Comparison of ENCODE assay signal across 26 cellular contexts in the genomic region with DNA sequence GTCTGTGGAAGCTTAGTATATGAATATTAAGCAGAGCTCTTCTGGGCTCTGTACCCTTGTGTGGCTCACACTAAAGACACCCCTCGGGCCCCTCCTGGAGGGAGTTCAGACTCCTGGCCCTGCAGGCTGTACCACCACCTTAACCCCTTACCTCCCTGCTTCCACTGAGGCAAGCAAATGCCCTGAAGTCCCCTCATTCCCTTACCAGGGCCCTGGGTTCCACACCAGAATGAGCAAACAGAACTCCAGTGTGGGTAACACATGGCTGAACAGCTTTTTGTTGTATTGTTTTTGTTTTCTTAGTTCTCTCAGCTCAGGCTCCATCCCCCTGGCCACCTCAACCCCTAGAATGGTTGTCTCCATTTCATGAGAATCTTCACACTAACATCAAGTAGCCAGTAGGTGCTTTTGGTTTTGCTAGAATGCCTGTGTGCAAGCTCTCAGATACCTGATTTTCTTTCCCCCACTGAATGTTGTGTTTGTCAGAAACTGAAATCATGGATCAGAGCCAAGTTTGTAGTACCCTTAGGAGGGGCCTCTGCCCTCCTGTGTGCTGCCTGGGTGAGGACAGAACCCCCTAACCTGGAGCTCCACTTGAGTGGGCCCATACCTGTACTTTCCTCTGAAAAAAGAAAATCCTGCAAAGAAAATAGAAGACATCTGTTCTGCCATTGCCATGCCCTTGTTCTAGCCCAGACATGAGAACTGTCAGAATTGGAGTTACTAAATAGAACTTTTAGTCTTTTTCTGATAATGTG. TPM values are rescaled to one million over a fixed set of nuclear protein-coding genes. Genes with fewer than 3 reads are reported as not detected.
DNase-seq lines count a peak whose midpoint lies in the region; ATAC-seq, FAIRE-seq and TF ChIP-seq lines count a peak whose summit lies in the region.
"Had no signal": no experiment of that assay in that cellular context is flagged by ENCODE, and none has a peak within 500 bp of the region (broad histone marks: within the 10 kb centered on the region; RNA-seq: fewer than 3 reads in every experiment).

No MANE protein-coding gene starts in this region.

- peak overlapping the region; percentile 17 for H3K27ac Mint-ChIP-seq in activated CD4-positive, alpha-beta T cell treated with anti-CD3 and anti-CD28 coated beads, Interleukin-2, amount 10 ng/mL, durations not matched to agents 24 days and 14 days

- no peak for TF ChIP-seq RAD21 in GM12878 (IDR thresholded peaks at IDR 0.05; ENCODE audit: insufficient read depth, low read depth, low read length)

- no peak for DNase-seq in activated CD4-positive, alpha-beta T cell treated with anti-CD3 and anti-CD28 coated beads, Interleukin-2, amount 10 ng/mL, durations not matched to agents 24 days and 14 days
- DNase-seq in activated CD4-positive, alpha-beta T cell treated with anti-CD3 and anti-CD28 coated beads for 4 hours, result no peak
- DNase-seq in NCI-H1105 (lab: John Stamatoyannopoulos, UW) (peak; percentile 18), GM12878 (ENCODE audit: low read depth, low spot score) (no peak), psoas muscle (no peak), glomerular visceral epithelial cell (ENCODE audit: extremely low spot score) (no peak), iPS-NIHi7 (ENCODE audit: extremely low spot score) (no peak)
- DNase-seq: ACHN; activated CD4-positive, alpha-beta T cell treated with anti-CD3 and anti-CD28 coated beads, Interleukin-2, amount 50 U/mL, for 1 hour; activated T-cell treated with anti-CD3 and anti-CD28 coated beads, Interleukin-2, amount 50 U/mL, for 48 hours; amniotic stem cell; CD8-positive, alpha-beta memory T cell; central memory CD4-positive, alpha-beta T cell; effector memory CD4-positive, alpha-beta T cell; heart right ventricle; islet precursor cell; mammary epithelial cell; NCI-H146; NCI-H524 treated with DMSO at 0.1 percent for 48 hours; PC-9; right cardiac atrium; stimulated activated naive CD8-positive, alpha-beta T cell treated with anti-CD3 and anti-CD28 coated beads, Interleukin-15, amount 100 ng/mL, for 72 hours had no signal

- H3K4me1 ChIP-seq in GM12878 (ENCODE audit: control insufficient read depth, insufficient read depth, low read length) (peaks cover 13% of the 10 kb centered on the region), psoas muscle (peaks cover 31% of the 10 kb centered on the region)

- H3K36me3 ChIP-seq in GM12878 (ENCODE audit: control insufficient read depth in 2 of 2, insufficient read depth in 2 of 2, low read length in 1 of 2) (no peaks in the 10 kb centered on the region), psoas muscle (ENCODE audit: insufficient read depth in 1 of 2, low read depth in 1 of 2) (no peaks in the 10 kb centered on the region)
- H3K36me3 ChIP-seq: heart right ventricle had no signal

- SMC1A ChIA-PET in GM12878 (lab: Charles Lee; ENCODE audit: uncharacterized antibody, unreplicated experiment), result interaction anchor here (0.9 kb wide), 1 partner anchor 114 kb away, joined by 3 read pairs; no protein-coding TSS in a partner anchor

- POLR2A ChIA-PET in GM12878 (lab: Charles Lee), result interaction anchor here (1.0 kb wide), 1 partner anchor 51 kb away, joined by 3 read pairs; no protein-coding TSS in a partner anchor

- H3K4me3 ChIP-seq in GM12878 (no peak overlapping the region), psoas muscle (no peak overlapping the region)
- H3K4me3 ChIP-seq: heart right ventricle, PC-9, SJSA1 had no signal

- no peak for TF ChIP-seq EP300 in GM12878 (IDR thresholded peaks at IDR 0.05; ENCODE audit: borderline replicate concordance in 1 of 2, control insufficient read depth in 1 of 2, low read depth in 2 of 2, low read length in 2 of 2)

- in situ Hi-C loops in GM12878 (cut with MboI), result no loop called here

- peaks cover 26% of the 10 kb centered on the region for H3K4me1 Mint-ChIP-seq in activated CD4-positive, alpha-beta T cell treated with anti-CD3 and anti-CD28 coated beads, Interleukin-2, amount 10 ng/mL, durations not matched to agents 24 days and 14 days

- TF ChIP-seq POLR2A in GM12878 (IDR thresholded peaks at IDR 0.05; ENCODE audit: low read depth, low read length), result no peak

- 94% methylated on average over 1 of the region's 1 CpG for WGBS in GM12878 (ENCODE audit: insufficient coverage, insufficient replicate concordance, low lambda C conversion rate, missing lambda C conversion rate)
- WGBS in psoas muscle, 3 donors, result 29 to 40% (median 34%) methylated on average over 1 of the region's 1 CpG

- H3K36me3 Mint-ChIP-seq in activated CD4-positive, alpha-beta T cell treated with anti-CD3 and anti-CD28 coated beads, Interleukin-2, amount 10 ng/mL, durations not matched to agents 24 days and 14 days (ENCODE audit: low read depth), result peaks cover 12% of the 10 kb centered on the region

- H2AFZ ChIP-seq in GM12878 (ENCODE audit: control insufficient read depth, low read depth, low read length), result no peak overlapping the region
- H2AFZ ChIP-seq: PC-9 had no signal

- no peaks in the 10 kb centered on the region for H4K20me1 ChIP-seq in GM12878 (ENCODE audit: control insufficient read depth, insufficient read depth)

- intact Hi-C loops in activated CD4-positive, alpha-beta T cell treated with anti-CD3 and anti-CD28 coated beads, Interleukin-2, amount 10 ng/mL, durations not matched to agents 24 days and 14 days (cut with micrococcal nuclease), result loop anchor here (5.0 to 10.0 kb wide), 3 partner anchors 60 to 233 kb away; a partner anchor contains a TSS
- intact Hi-C loops in GM12878 (cut with micrococcal nuclease; ENCODE audit: unreplicated experiment), result loop anchor here (5.0 kb wide), 3 partner anchors 58 to 132 kb away; no protein-coding TSS in a partner anchor
- intact Hi-C loops in psoas muscle (cut with DNase I), result loop anchor here in 1 of 2 donors (2.0 kb wide), 1 partner anchor 60 kb away; no protein-coding TSS in a partner anchor

- FAIRE-seq in GM12878 (lab: Jason Lieb, UNC), result no peak

- H3K9me3 ChIP-seq in GM12878 (replicated peaks; ENCODE audit: control insufficient read depth, insufficient read depth, low read length), result no peaks in the 10 kb centered on the region
- H3K9me3 ChIP-seq in psoas muscle, result no peaks in the 10 kb centered on the region
- H3K9me3 ChIP-seq: heart right ventricle, SJSA1 had no signal

- H3K27me3 Mint-ChIP-seq in activated CD4-positive, alpha-beta T cell treated with anti-CD3 and anti-CD28 coated beads, Interleukin-2, amount 10 ng/mL, durations not matched to agents 24 days and 14 days, result no peaks in the 10 kb centered on the region
- H3K27me3 Mint-ChIP-seq: CD8-positive, alpha-beta memory T cell; stimulated activated naive CD8-positive, alpha-beta T cell treated with anti-CD3 and anti-CD28 coated beads, Interleukin-15, amount 100 ng/mL, for 72 hours had no signal

- H3K27me3 ChIP-seq in GM12878 (replicated peaks in 1 of 2; ENCODE audit: control insufficient read depth in 2 of 2, insufficient read depth in 2 of 2, low read length in 1 of 2), result no peaks in the 10 kb centered on the region
- H3K27me3 ChIP-seq in psoas muscle (ENCODE audit: insufficient read depth in 3 of 3, low read length in 2 of 3), result no peaks in the 10 kb centered on the region
- H3K27me3 ChIP-seq: heart right ventricle, SJSA1 had no signal

- peak overlapping the region; percentile 35; the same call in 1 of the 2 replicates for H3K4me2 ChIP-seq in GM12878 (ENCODE audit: control insufficient read depth, insufficient read depth)
- H3K4me2 ChIP-seq: KMS-11, PC-9 had no signal

- no peak overlapping the region for H3K4me3 Mint-ChIP-seq in activated CD4-positive, alpha-beta T cell treated with anti-CD3 and anti-CD28 coated beads, Interleukin-2, amount 10 ng/mL, durations not matched to agents 24 days and 14 days

- RAD21 ChIA-PET in GM12878 (lab: Charles Lee; ENCODE audit: unreplicated experiment), result interaction anchor here (0.8 to 1.8 kb wide), 3 partner anchors 61 to 126 kb away, joined by 3 to 4 read pairs (median 4); no protein-coding TSS in a partner anchor

- no peak overlapping the region for H3K9ac ChIP-seq in GM12878 (ENCODE audit: control insufficient read depth, insufficient read depth, low read length)
- H3K9ac ChIP-seq: KMS-11 had no signal

- CTCF ChIA-PET in GM12878 (lab: Yijun Ruan, JAX), result interaction anchor here (0.6 to 1.7 kb wide), 5 partner anchors 8 to 125 kb away, joined by 3 to 6 read pairs (median 3); no protein-coding TSS in a partner anchor

- peaks cover 34% of the 10 kb centered on the region for H3K79me2 ChIP-seq in GM12878 (ENCODE audit: control insufficient read depth, insufficient read depth, low read length)

- no TSS peak for BruUV-seq in GM12878 (replicated peaks; lab: Mats Ljungman, UMichigan)

- no peak for TF ChIP-seq CTCF in GM12878 (IDR thresholded peaks at IDR 0.05 in 2 of 3, conservative IDR thresholded peaks at IDR 0.05 in 1 of 3; ENCODE audit: control insufficient read depth in 2 of 3, extremely low read depth in 1 of 3, insufficient read depth in 1 of 3, low read depth in 3 of 3, low read length in 3 of 3)
- TF ChIP-seq CTCF in psoas muscle (IDR thresholded peaks at IDR 0.05), result no peak

- no peak overlapping the region for H3K27ac ChIP-seq in GM12878 (ENCODE audit: control insufficient read depth, insufficient read depth)
- H3K27ac ChIP-seq in psoas muscle, result peak overlapping the region; percentile 53
- H3K27ac ChIP-seq: heart right ventricle, KMS-11, PC-9, SJSA1 had no signal

- H3K9me3 Mint-ChIP-seq in activated CD4-positive, alpha-beta T cell treated with anti-CD3 and anti-CD28 coated beads, Interleukin-2, amount 10 ng/mL, durations not matched to agents 24 days and 14 days, result no peaks in the 10 kb centered on the region
- H3K9me3 Mint-ChIP-seq: CD8-positive, alpha-beta memory T cell; stimulated activated naive CD8-positive, alpha-beta T cell treated with anti-CD3 and anti-CD28 coated beads, Interleukin-15, amount 100 ng/mL, for 72 hours had no signal

- ATAC-seq in GM12878 (no peak), psoas muscle (no peak), GM19035 (IDR thresholded peaks at IDR 0.05; ENCODE audit: unreplicated experiment) (no peak)
- ATAC-seq: HCT116; heart right ventricle; right cardiac atrium; stimulated activated naive CD8-positive, alpha-beta T cell treated with anti-CD3 and anti-CD28 coated beads, Interleukin-15, amount 100 ng/mL, for 72 hours had no signal

RNA-seq across cellular contexts. Expression of a gene that starts 2.8 kb away (rescaled TPM):
- 47.2 and 50.6 TPM in 2 replicates for total RNA-seq in activated CD4-positive, alpha-beta T cell treated with anti-CD3 and anti-CD28 coated beads, Interleukin-2, amount 10 ng/mL, durations not matched to agents 24 days and 14 days
- 71.4 and 74.0 TPM in 2 replicates for total RNA-seq in GM12878 (2013; cell fraction: nucleolus; rRNA removed)
- total RNA-seq in GM12878 (2014; rRNA removed) (31.6 and 42.6 TPM in 2 replicates), GM12878 (2014; rRNA removed; fragmentation: Illumina TruSeq; extraction: Trizol) (43.4 and 45.8 TPM in 2 replicates), GM12878 (2021) (31.2 and 31.3 TPM in 2 replicates), psoas muscle (10 to 100 TPM; 31.5 to 42.4 (median 39.7) TPM)
- polyA plus RNA-seq in GM12878 (2011; ENCODE audit: low read depth), result 21.1 TPM
- polyA plus RNA-seq in GM12878 (2011; rRNA removed) (25.2 and 30.3 TPM in 2 replicates), GM12878 (2014; fragmentation: Illumina TruSeq; extraction: Trizol) (30.1 and 40.2 TPM in 2 replicates), GM12878 (2014; fragmentation: Nextera tagmentation; extraction: Ambion mirVana) (10 to 100 TPM; 15.7 to 18.5 TPM), GM12878 (2014; rRNA removed) (18.4 and 20.3 TPM in 2 replicates), GM12878 (2016; fragmentation: Nextera tagmentation; extraction: Ambion mirVana) (10 to 100 TPM; 27.8 to 31.0 TPM), psoas muscle (10 to 100 TPM; 20.0 to 63.7 (median 22.4) TPM)
- polyA plus RNA-seq in GM12878 (2011; cell fraction: cytosol; rRNA removed), result 9.3 and 12.5 TPM in 2 replicates
- 12.7 and 15.3 TPM in 2 replicates for polyA plus RNA-seq in GM12878 (2011; cell fraction: nucleus; rRNA removed)
- polyA plus RNA-seq in GM12878 (2012), result 23.9 and 24.0 TPM in 2 replicates
- 25.9 and 48.6 TPM in 2 replicates for polyA minus RNA-seq in GM12878 (2011; rRNA and poly(A)+ RNA removed)
- polyA minus RNA-seq in GM12878 (2011; cell fraction: cytosol; rRNA and poly(A)+ RNA removed), result 19.8 and 25.7 TPM in 2 replicates
- polyA minus RNA-seq in GM12878 (2011; cell fraction: nucleus; rRNA and poly(A)+ RNA removed), result 13.3 and 25.1 TPM in 2 replicates
